Comparison of ENCODE assay signal across 9 cellular contexts in the genomic region with DNA sequence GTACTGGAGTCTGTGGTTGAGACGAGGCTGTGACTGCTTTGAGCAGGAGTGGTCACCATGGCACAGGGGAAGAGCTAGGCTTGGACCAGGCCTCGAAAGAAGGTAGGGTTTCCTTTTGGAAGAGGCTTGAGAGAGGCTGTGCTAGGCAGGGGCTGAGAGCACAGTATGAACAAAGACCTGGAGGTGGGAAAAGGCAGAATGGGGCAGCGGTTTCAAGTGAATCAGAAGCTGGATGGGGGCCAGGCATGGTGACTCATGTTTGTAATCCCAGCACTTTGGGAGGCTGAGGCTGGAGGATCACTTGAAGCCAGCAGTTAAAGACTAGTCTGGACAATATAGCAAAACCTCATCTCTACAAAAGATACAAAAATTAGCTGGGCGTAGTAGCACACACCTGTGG.
DNase-seq lines count a peak whose midpoint lies in the region; ATAC-seq and TF ChIP-seq lines count a peak whose summit lies in the region.
"Had no signal": no experiment of that assay in that cellular context is flagged by ENCODE, and none has a peak within 500 bp of the region (broad histone marks: within the 10 kb centered on the region; RNA-seq: fewer than 3 reads in every experiment).

No MANE protein-coding gene starts in this region.

- no peak for ATAC-seq in WTC11
- ATAC-seq in GM19397 (IDR thresholded peaks at IDR 0.05; ENCODE audit: unreplicated experiment), result no peak
- no peak for ATAC-seq in activated CD8-positive, alpha-beta memory T cell treated with anti-CD3 and anti-CD28 coated beads, Interleukin-2, amount 10 ng/mL, durations not matched to agents 7 days and 5 days

- H3K27ac ChIP-seq in uterus, result no peak overlapping the region
- H3K27ac ChIP-seq: epithelial cell of prostate had no signal

- no peaks in the 10 kb centered on the region for H3K36me3 ChIP-seq in uterus

- H3K27me3 Mint-ChIP-seq in WTC11 (ENCODE audit: low read depth), result no peaks in the 10 kb centered on the region
- no peaks in the 10 kb centered on the region for H3K27me3 Mint-ChIP-seq in activated CD8-positive, alpha-beta memory T cell treated with anti-CD3 and anti-CD28 coated beads, Interleukin-2, amount 10 ng/mL, durations not matched to agents 7 days and 5 days

- POLR2A ChIA-PET in WTC11 (lab: Charles Lee), result interaction anchor here (1.4 kb wide), 1 partner anchor 16 kb away, joined by 3 read pairs; no protein-coding TSS in a partner anchor

- peak; percentile 75 for DNase-seq in AG08396 (ENCODE audit: low spot score)
- DNase-seq in HPDE6-E6E7 (ENCODE audit: extremely low spot score), result peak; percentile 36
- DNase-seq in WTC11 (ENCODE audit: low spot score), result no peak
- DNase-seq in hepatic stellate cell (ENCODE audit: low spot score), result peak; percentile 79
- no peak for DNase-seq in stimulated activated naive CD4-positive, alpha-beta T cell (lab: John Stamatoyannopoulos, UW)
- no peak for DNase-seq in uterus
- no peak for DNase-seq in activated CD8-positive, alpha-beta memory T cell treated with anti-CD3 and anti-CD28 coated beads, Interleukin-2, amount 10 ng/mL, durations not matched to agents 7 days and 5 days

- TF ChIP-seq CTCF in WTC11 (IDR thresholded peaks at IDR 0.05) (no peak), uterus (IDR thresholded peaks at IDR 0.05) (no peak)

- TF ChIP-seq POLR2A in uterus (IDR thresholded peaks at IDR 0.05), result no peak

- no peaks in the 10 kb centered on the region for H3K27me3 ChIP-seq in uterus

- intact Hi-C loops in uterus (cut with DNase I; ENCODE audit: low total_unique reads), result no loop called here

- CTCF ChIA-PET in WTC11 (lab: Charles Lee), result interaction anchor here (1.4 kb wide), 1 partner anchor 149 kb away, joined by 3 read pairs; no protein-coding TSS in a partner anchor
- CTCF ChIA-PET in activated CD8-positive, alpha-beta memory T cell treated with anti-CD3 and anti-CD28 coated beads, Interleukin-2, amount 10 ng/mL, durations not matched to agents 7 days and 5 days (lab: Charles Lee), result no interaction called here

- no peak overlapping the region for H3K4me3 Mint-ChIP-seq in WTC11
- no peak overlapping the region for H3K4me3 Mint-ChIP-seq in activated CD8-positive, alpha-beta memory T cell treated with anti-CD3 and anti-CD28 coated beads, Interleukin-2, amount 10 ng/mL, durations not matched to agents 7 days and 5 days

- H3K9me3 Mint-ChIP-seq in WTC11, result no peaks in the 10 kb centered on the region
- no peaks in the 10 kb centered on the region for H3K9me3 Mint-ChIP-seq in activated CD8-positive, alpha-beta memory T cell treated with anti-CD3 and anti-CD28 coated beads, Interleukin-2, amount 10 ng/mL, durations not matched to agents 7 days and 5 days (ENCODE audit: low read depth)

- H3K9me3 ChIP-seq in uterus, result peaks cover 0 to 9% of the 10 kb centered on the region in 2 donors

- H3K4me1 ChIP-seq in uterus, result no peaks in the 10 kb centered on the region

- peaks cover 42% of the 10 kb centered on the region for H3K36me3 Mint-ChIP-seq in WTC11
- H3K36me3 Mint-ChIP-seq in activated CD8-positive, alpha-beta memory T cell treated with anti-CD3 and anti-CD28 coated beads, Interleukin-2, amount 10 ng/mL, durations not matched to agents 7 days and 5 days, result no peaks in the 10 kb centered on the region

- peak overlapping the region; percentile 85 for H3K27ac Mint-ChIP-seq in WTC11
- no peak overlapping the region for H3K27ac Mint-ChIP-seq in activated CD8-positive, alpha-beta memory T cell treated with anti-CD3 and anti-CD28 coated beads, Interleukin-2, amount 10 ng/mL, durations not matched to agents 7 days and 5 days

- 0 out of 2 replicates have a peak, but pooled peaks cover 3% of the 10 kb centered on the region for H3K4me1 Mint-ChIP-seq in WTC11
- peaks cover 3% of the 10 kb centered on the region for H3K4me1 Mint-ChIP-seq in activated CD8-positive, alpha-beta memory T cell treated with anti-CD3 and anti-CD28 coated beads, Interleukin-2, amount 10 ng/mL, durations not matched to agents 7 days and 5 days

- H3K4me3 ChIP-seq in uterus, result no peak overlapping the region

TF ChIP-seq in WTC11, 78 proteins besides CTCF, POLR2A, EP300 and RAD21:
- TF ChIP-seq TEAD1 (CRISPR knock-in tag; IDR thresholded peaks at IDR 0.05) (no peak), ZNF423 (CRISPR knock-in tag; IDR thresholded peaks at IDR 0.05) (no peak), ZNF263 (CRISPR knock-in tag; IDR thresholded peaks at IDR 0.05; ENCODE audit: low read depth) (no peak), SMAD3 (CRISPR knock-in tag; IDR thresholded peaks at IDR 0.05; ENCODE audit: borderline replicate concordance) (no peak), FOXP1 (CRISPR knock-in tag; IDR thresholded peaks at IDR 0.05; ENCODE audit: borderline replicate concordance) (no peak), IRF2 (CRISPR knock-in tag; IDR thresholded peaks at IDR 0.05; ENCODE audit: borderline replicate concordance, low read depth) (no peak), CREB1 (CRISPR knock-in tag; IDR thresholded peaks at IDR 0.05) (no peak), ZNF219 (CRISPR knock-in tag; IDR thresholded peaks at IDR 0.05; ENCODE audit: borderline replicate concordance) (no peak)
- TF ChIP-seq, protein P1, sequence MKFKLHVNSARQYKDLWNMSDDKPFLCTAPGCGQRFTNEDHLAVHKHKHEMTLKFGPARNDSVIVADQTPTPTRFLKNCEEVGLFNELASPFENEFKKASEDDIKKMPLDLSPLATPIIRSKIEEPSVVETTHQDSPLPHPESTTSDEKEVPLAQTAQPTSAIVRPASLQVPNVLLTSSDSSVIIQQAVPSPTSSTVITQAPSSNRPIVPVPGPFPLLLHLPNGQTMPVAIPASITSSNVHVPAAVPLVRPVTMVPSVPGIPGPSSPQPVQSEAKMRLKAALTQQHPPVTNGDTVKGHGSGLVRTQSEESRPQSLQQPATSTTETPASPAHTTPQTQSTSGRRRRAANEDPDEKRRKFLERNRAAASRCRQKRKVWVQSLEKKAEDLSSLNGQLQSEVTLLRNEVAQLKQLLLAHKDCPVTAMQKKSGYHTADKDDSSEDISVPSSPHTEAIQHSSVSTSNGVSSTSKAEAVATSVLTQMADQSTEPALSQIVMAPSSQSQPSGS (CRISPR knock-in tag; IDR thresholded peaks at IDR 0.05; ENCODE audit: borderline replicate concordance, low read depth), result no peak

Comparison
In these comparisons a context has a peak if more than half of its experiments do, and no peak if none do; other contexts are left out.
1. DNase-seq: peak in AG08396 (single experiment), HPDE6-E6E7 (single experiment) and hepatic stellate cell (single experiment); none in WTC11 (single experiment), stimulated activated naive CD4-positive, alpha-beta T cell (0 of 6), uterus (0 of 2) and activated CD8-positive, alpha-beta memory T cell treated with anti-CD3 and anti-CD28 coated beads, Interleukin-2, amount 10 ng/mL, durations not matched to agents 7 days and 5 days (single experiment).